14 cellular contexts compared by ENCODE assay signal in genomic region chr3:69806735-69807438, GRCh38.
A peak's percentile ranks its signal among the peaks of the same experiment; 100 is the strongest.
DNase-seq lines count a peak whose midpoint lies in the region; ATAC-seq and TF ChIP-seq lines count a peak whose summit lies in the region.
"Had no signal": no experiment of that assay in that cellular context is flagged by ENCODE, and none has a peak within 500 bp of the region (broad histone marks: within the 10 kb centered on the region; RNA-seq: fewer than 3 reads in every experiment).

No MANE protein-coding gene starts in this region.

- H3K27ac ChIP-seq in brain microvascular endothelial cell (peak overlapping the region; percentile 30), Karpas-422 (ENCODE audit: low read length) (no peak overlapping the region)

- H2AFZ ChIP-seq in Karpas-422 (ENCODE audit: low read length): no peak overlapping the region

- no peak overlapping the region for H3K4me2 ChIP-seq in Karpas-422 (ENCODE audit: low read depth, low read length, poor library complexity, severe bottlenecking)

- in situ Hi-C loops in brain microvascular endothelial cell (cut with HindIII; ENCODE audit: low pct_ligation_motif_present, low sequenced_read_pairs): no loop called here

- no peaks in the 10 kb centered on the region for H3K79me2 ChIP-seq in Karpas-422 (ENCODE audit: low read length)

- no peak overlapping the region for H3K9ac ChIP-seq in Karpas-422 (ENCODE audit: low read length)

- H3K4me3 ChIP-seq in AG04449 (ENCODE audit: low read depth, low read length) (no peak overlapping the region), brain microvascular endothelial cell (ENCODE audit: low read depth, low read length) (no peak overlapping the region), Karpas-422 (ENCODE audit: low read length) (no peak overlapping the region)

- H3K4me1 ChIP-seq in Karpas-422 (ENCODE audit: low read length): no peaks in the 10 kb centered on the region

- H3K36me3 ChIP-seq in brain microvascular endothelial cell (replicated peaks) (no peaks in the 10 kb centered on the region), Karpas-422 (ENCODE audit: insufficient read depth, low read length) (no peaks in the 10 kb centered on the region)

- no peaks in the 10 kb centered on the region for H3K9me2 ChIP-seq in Karpas-422 (replicated peaks; ENCODE audit: insufficient read depth, low read length)

- no peaks in the 10 kb centered on the region for H4K20me1 ChIP-seq in Karpas-422 (ENCODE audit: insufficient read depth, low read depth, low read length)

- POLR2A ChIA-PET in AG04449 (lab: Yijun Ruan, JAX): interaction anchor here (0.8 kb wide), 1 partner anchor 9 kb away, joined by 3 read pairs; no protein-coding TSS in a partner anchor

- no peaks in the 10 kb centered on the region for H3K9me3 ChIP-seq in Karpas-422 (ENCODE audit: low read length)

- no peak for TF ChIP-seq CTCF in AG04449 (IDR thresholded peaks at IDR 0.05; ENCODE audit: insufficient read depth, low read length, missing control alignments)
- TF ChIP-seq CTCF in brain microvascular endothelial cell (IDR thresholded peaks at IDR 0.05; ENCODE audit: low read depth, low read length, missing control alignments): no peak

- CTCF ChIA-PET in AG04449 (lab: Yijun Ruan, JAX): interaction anchor here (0.9 to 2.1 kb wide), 2 partner anchors 14 to 15 kb away, joined by 3 to 9 read pairs; no protein-coding TSS in a partner anchor

- peak; percentile 54 for DNase-seq in AG04449 (ENCODE audit: low read depth, low spot score)
- DNase-seq in HT1080 (ENCODE audit: low read depth): peak; percentile 65
- DNase-seq in brain microvascular endothelial cell: peak; percentile 45
- DNase-seq in kidney tubule cell (ENCODE audit: low spot score): peak; percentile 24
- no peak for DNase-seq in Karpas-422
- no peak for DNase-seq in nucleus accumbens (lab: John Stamatoyannopoulos, UW)
- DNase-seq: ACHN; activated CD4-positive, CD25-positive, alpha-beta regulatory T cell treated with anti-CD3 and anti-CD28 coated beads, Interleukin-2, amount 50 U/mL, for 72 hours; activated naive CD4-positive, alpha-beta T cell; immature natural killer cell; NCI-H82 had no signal

- ATAC-seq in HG03378 (IDR thresholded peaks at IDR 0.05; ENCODE audit: unreplicated experiment) (no peak), HG02970 (IDR thresholded peaks at IDR 0.05; ENCODE audit: low FRiP score, unreplicated experiment) (no peak)
- ATAC-seq: HepG2 had no signal

- H3K27me3 ChIP-seq in brain microvascular endothelial cell (replicated peaks): no peaks in the 10 kb centered on the region
- H3K27me3 ChIP-seq in Karpas-422 (ENCODE audit: low read length): no peaks in the 10 kb centered on the region

Comparison
In these comparisons a context has a peak if more than half of its experiments do, and no peak if none do; other contexts are left out.
1. DNase-seq: peak in AG04449 (single experiment), HT1080 (single experiment), brain microvascular endothelial cell (single experiment) and kidney tubule cell (single experiment); none in Karpas-422 (single experiment) and nucleus accumbens (0 of 56).